Comparison of ENCODE assay signal across 1 cellular context in the genomic region with DNA sequence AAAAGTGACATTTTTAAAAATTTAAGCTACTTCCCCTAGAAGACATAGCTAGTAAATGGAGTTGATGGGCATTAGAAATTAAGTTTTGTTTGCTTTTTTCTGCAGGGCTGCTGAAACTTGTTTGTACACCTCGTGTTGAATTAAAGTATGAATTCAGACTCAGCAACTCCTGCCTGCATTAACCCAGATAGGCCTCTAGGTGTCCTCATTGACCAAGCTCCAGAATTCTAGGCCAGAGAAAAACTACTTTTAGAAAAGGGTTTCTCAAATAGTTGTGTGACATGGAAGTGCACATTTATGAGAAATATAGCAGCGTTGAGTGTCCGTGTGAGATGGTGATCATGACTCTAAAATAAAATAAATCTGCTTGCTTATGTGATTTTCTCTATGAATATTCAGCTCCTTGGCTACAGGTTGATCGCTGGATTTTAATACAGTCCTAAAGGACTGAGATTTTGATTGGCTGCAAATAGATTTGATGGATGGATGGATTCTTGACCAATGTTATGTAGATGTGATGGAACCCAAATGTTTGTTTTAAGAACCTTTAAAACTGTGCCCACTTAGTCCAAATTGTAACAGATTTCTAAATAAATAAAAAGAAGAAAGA.
TF ChIP-seq lines count a peak whose summit lies in the region.

No MANE protein-coding gene starts in this region.

TF ChIP-seq in WTC11, 78 proteins besides CTCF, POLR2A, EP300 and RAD21 (continued from another document):
- TF ChIP-seq, protein P1, sequence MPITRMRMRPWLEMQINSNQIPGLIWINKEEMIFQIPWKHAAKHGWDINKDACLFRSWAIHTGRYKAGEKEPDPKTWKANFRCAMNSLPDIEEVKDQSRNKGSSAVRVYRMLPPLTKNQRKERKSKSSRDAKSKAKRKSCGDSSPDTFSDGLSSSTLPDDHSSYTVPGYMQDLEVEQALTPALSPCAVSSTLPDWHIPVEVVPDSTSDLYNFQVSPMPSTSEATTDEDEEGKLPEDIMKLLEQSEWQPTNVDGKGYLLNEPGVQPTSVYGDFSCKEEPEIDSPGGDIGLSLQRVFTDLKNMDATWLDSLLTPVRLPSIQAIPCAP (CRISPR knock-in tag; IDR thresholded peaks at IDR 0.05): no peak
- TF ChIP-seq, protein P2, sequence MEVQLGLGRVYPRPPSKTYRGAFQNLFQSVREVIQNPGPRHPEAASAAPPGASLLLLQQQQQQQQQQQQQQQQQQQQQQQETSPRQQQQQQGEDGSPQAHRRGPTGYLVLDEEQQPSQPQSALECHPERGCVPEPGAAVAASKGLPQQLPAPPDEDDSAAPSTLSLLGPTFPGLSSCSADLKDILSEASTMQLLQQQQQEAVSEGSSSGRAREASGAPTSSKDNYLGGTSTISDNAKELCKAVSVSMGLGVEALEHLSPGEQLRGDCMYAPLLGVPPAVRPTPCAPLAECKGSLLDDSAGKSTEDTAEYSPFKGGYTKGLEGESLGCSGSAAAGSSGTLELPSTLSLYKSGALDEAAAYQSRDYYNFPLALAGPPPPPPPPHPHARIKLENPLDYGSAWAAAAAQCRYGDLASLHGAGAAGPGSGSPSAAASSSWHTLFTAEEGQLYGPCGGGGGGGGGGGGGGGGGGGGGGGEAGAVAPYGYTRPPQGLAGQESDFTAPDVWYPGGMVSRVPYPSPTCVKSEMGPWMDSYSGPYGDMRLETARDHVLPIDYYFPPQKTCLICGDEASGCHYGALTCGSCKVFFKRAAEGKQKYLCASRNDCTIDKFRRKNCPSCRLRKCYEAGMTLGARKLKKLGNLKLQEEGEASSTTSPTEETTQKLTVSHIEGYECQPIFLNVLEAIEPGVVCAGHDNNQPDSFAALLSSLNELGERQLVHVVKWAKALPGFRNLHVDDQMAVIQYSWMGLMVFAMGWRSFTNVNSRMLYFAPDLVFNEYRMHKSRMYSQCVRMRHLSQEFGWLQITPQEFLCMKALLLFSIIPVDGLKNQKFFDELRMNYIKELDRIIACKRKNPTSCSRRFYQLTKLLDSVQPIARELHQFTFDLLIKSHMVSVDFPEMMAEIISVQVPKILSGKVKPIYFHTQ (CRISPR knock-in tag; IDR thresholded peaks at IDR 0.05): no peak
- TF ChIP-seq JUN (CRISPR knock-in tag; IDR thresholded peaks at IDR 0.05) (no peak), GRHL2 (CRISPR knock-in tag; IDR thresholded peaks at IDR 0.05; ENCODE audit: insufficient replicate concordance, severe bottlenecking) (no peak), NR3C1 (CRISPR knock-in tag; conservative IDR thresholded peaks at IDR 0.05; ENCODE audit: low read depth) (no peak)
TF ChIP-seq in WTC11: peak in this region for 0.
